8 cellular contexts compared by ENCODE assay signal in genomic region chr17:38676706-38677504, GRCh38. TPM values are rescaled to one million over a fixed set of nuclear protein-coding genes. Genes with fewer than 3 reads are reported as not detected.
DNase-seq lines count a peak whose midpoint lies in the region; ATAC-seq and TF ChIP-seq lines count a peak whose summit lies in the region.

No MANE protein-coding gene starts in this region.

- H3K36me3 ChIP-seq in liver (ENCODE audit: control insufficient read depth in 4 of 4, insufficient read depth in 3 of 4, low read depth in 1 of 4, low read length in 3 of 4), result no peaks in the 10 kb centered on the region

- H3K27me3 ChIP-seq in liver (ENCODE audit: control insufficient read depth in 4 of 4, insufficient read depth in 4 of 4, low read length in 3 of 4), result no peaks in the 10 kb centered on the region

- H3K4me1 ChIP-seq in liver (ENCODE audit: control insufficient read depth in 4 of 4, insufficient read depth in 4 of 4, low read length in 3 of 4), result peaks cover 7 to 20% (median 11%) of the 10 kb centered on the region in 4 donors

- TF ChIP-seq CTCF in choroid plexus epithelial cell (conservative IDR thresholded peaks at IDR 0.05; ENCODE audit: low read depth, low read length) (peak; percentile 98), liver (IDR thresholded peaks at IDR 0.05; ENCODE audit: low read depth, low read length, missing input control) (peak; percentile 99)

- ATAC-seq in HG02798 (IDR thresholded peaks at IDR 0.05; ENCODE audit: poor library complexity, unreplicated experiment), result peak; percentile 40
- ATAC-seq in GM21390 (IDR thresholded peaks at IDR 0.05; ENCODE audit: unreplicated experiment), result no peak

- peak; percentile 97 to 98 for TF ChIP-seq RAD21 in liver (IDR thresholded peaks at IDR 0.05)

- H3K27ac ChIP-seq in liver (ENCODE audit: low read depth in 1 of 2, low read length in 2 of 2), result peak overlapping the region in 1 of 2 donors; percentile 32

- DNase-seq in Caki2 (ENCODE audit: low read depth), result peak; percentile 84
- peak; percentile 40 to 88 for DNase-seq in NCI-H524 (lab: John Stamatoyannopoulos, UW)
- peak; percentile 90 for DNase-seq in activated CD4-positive, alpha-beta T cell treated with anti-CD3 and anti-CD28 coated beads for 48 hours
- DNase-seq in choroid plexus epithelial cell (ENCODE audit: low read depth), result peak; percentile 89
- DNase-seq in stimulated activated CD4-positive, alpha-beta T cell treated with anti-CD3 and anti-CD28 coated beads, Interleukin-4, amount 100 ng/mL, for 1 hour, result peak; percentile 83

- H3K9ac ChIP-seq in liver (ENCODE audit: low read depth in 1 of 2, low read length in 2 of 2), result no peak overlapping the region

- 10% methylated on average over 9 of the region's 9 CpGs for WGBS in liver

- in situ Hi-C loops in Caki2 (cut with HindIII; ENCODE audit: low pct_unique_long_range_greater_than_20kb, low sequenced_read_pairs), result no loop called here

- no peaks in the 10 kb centered on the region for H3K9me3 ChIP-seq in liver (ENCODE audit: control insufficient read depth in 4 of 4, low read length in 3 of 4)

- H3K4me3 ChIP-seq in choroid plexus epithelial cell (ENCODE audit: low read depth, low read length) (no peak overlapping the region), liver (ENCODE audit: low read depth in 1 of 3, low read length in 3 of 3) (no peak overlapping the region)

TF ChIP-seq in liver, 16 proteins besides CTCF, POLR2A, EP300 and RAD21:
- TF ChIP-seq RXRA (IDR thresholded peaks at IDR 0.05) (peak in 1 of 2 donors; percentile 21), EGR1 (IDR thresholded peaks at IDR 0.05; ENCODE audit: low read depth in 2 of 2) (no peak)

RNA-seq across cellular contexts. Expression of gene EPOP, which starts 2.1 kb away (rescaled TPM):
- total RNA-seq in Caki2 (2014; rRNA removed; shearing (Covaris generic); ENCODE audit: low replicate concordance), result 14.1 and 20.4 TPM in 2 replicates
- 1 to 10 TPM in 1 of 2 donors, under 1 TPM in 1; 0.37 to 1.8 TPM for total RNA-seq in liver
- 1 to 10 TPM in 1 of 2 donors, under 1 TPM in 1; 0.32 to 1.9 TPM for polyA plus RNA-seq in liver

RNA-seq across cellular contexts. Expression of gene MLLT6, which starts 28.2 kb away (rescaled TPM):
- total RNA-seq in Caki2 (2014; rRNA removed; shearing (Covaris generic); ENCODE audit: low replicate concordance), result 22.8 and 27.9 TPM in 2 replicates
- 10 to 100 TPM in 1 of 2 donors, 1 to 10 TPM in 1; 8.5 to 22.8 TPM for total RNA-seq in liver
- polyA plus RNA-seq in liver, result 1 to 10 TPM; 3.3 to 7.7 TPM

RNA-seq across cellular contexts. Expression of gene CISD3, which starts 53.2 kb away (rescaled TPM):
- total RNA-seq in Caki2 (2014; rRNA removed; shearing (Covaris generic); ENCODE audit: low replicate concordance), result 13.0 and 23.0 TPM in 2 replicates
- 1 to 10 TPM; 4.5 to 9.0 TPM for total RNA-seq in liver
- 100 to 1,000 TPM in 1 of 2 donors, 10 to 100 TPM in 1; 65.6 to 152 TPM for polyA plus RNA-seq in liver
